In genomic region chr16:77897038-77897437, GRCh38 we compare ENCODE assay signal across 21 cellular contexts.
DNase-seq lines count a peak whose midpoint lies in the region; ATAC-seq and TF ChIP-seq lines count a peak whose summit lies in the region.
"Had no signal": no experiment of that assay in that cellular context is flagged by ENCODE, and none has a peak within 500 bp of the region (broad histone marks: within the 10 kb centered on the region; RNA-seq: fewer than 3 reads in every experiment).

No MANE protein-coding gene starts in this region.

- no peaks in the 10 kb centered on the region for H3K4me1 ChIP-seq in foreskin keratinocyte
- H3K4me1 ChIP-seq: A549, vagina had no signal

- ATAC-seq in left colon (peak; percentile 59), foreskin keratinocyte (no peak)
- ATAC-seq: A549; activated CD4-positive, alpha-beta T cell treated with anti-CD3 and anti-CD28 coated beads for 36 hours; activated T-cell treated with anti-CD3 and anti-CD28 coated beads, Interleukin-2, amount 50 U/mL, for 4 hours; stimulated activated effector memory CD8-positive, alpha-beta T cell treated with anti-CD3 and anti-CD28 coated beads, Interleukin-12 subunit alpha, Interleukin-12 subunit beta, amount 100 ng/mL, for 72 hours had no signal

- intact Hi-C loops in left colon (cut with DNase I, micrococcal nuclease), result no loop called here

- TF ChIP-seq CTCF in foreskin keratinocyte (conservative IDR thresholded peaks at IDR 0.05), result no peak

- no peaks in the 10 kb centered on the region for H3K27me3 ChIP-seq in foreskin keratinocyte
- H3K27me3 ChIP-seq: MG63, vagina had no signal

- H3K27ac ChIP-seq in foreskin keratinocyte, result no peak overlapping the region
- H3K27ac ChIP-seq: A549, vagina had no signal

- peak; percentile 46 for DNase-seq in EH (ENCODE audit: low read depth)
- peak; percentile 57 for DNase-seq in MV-4-11 (lab: John Stamatoyannopoulos, UW)
- DNase-seq in dermis blood vessel endothelial cell, result peak; percentile 17
- no peak for DNase-seq in left colon
- DNase-seq in foreskin keratinocyte, result no peak
- no peak for DNase-seq in GF-D8 (lab: John Stamatoyannopoulos, UW)
- DNase-seq in NCI-H510A treated with DMSO at 0.1 percent for 48 hours (lab: John Stamatoyannopoulos, UW), result no peak
- no peak for DNase-seq in NCI-H1930 (lab: John Stamatoyannopoulos, UW)
- DNase-seq: activated CD4-positive, alpha-beta T cell treated with anti-CD3 and anti-CD28 coated beads for 36 hours; activated naive CD4-positive, alpha-beta T cell treated with Interleukin-2 at 50 U/mL for 16 hours; activated T-cell treated with anti-CD3 and anti-CD28 coated beads, Interleukin-2, amount 50 U/mL, for 4 hours; amygdala; CD8-positive, alpha-beta memory T cell; foreskin melanocyte; H7; MG63; naive B cell; small intestine had no signal

Comparison
In these comparisons a context has a peak if more than half of its experiments do, and no peak if none do; other contexts are left out.
1. DNase-seq: peak in EH (single experiment), MV-4-11 (single experiment) and dermis blood vessel endothelial cell (single experiment); none in left colon (0 of 2), foreskin keratinocyte (0 of 2), GF-D8 (single experiment), NCI-H510A treated with DMSO at 0.1 percent for 48 hours (single experiment) and NCI-H1930 (0 of 2).